ENCODE assay signal across 1 cellular context in the genomic region with DNA sequence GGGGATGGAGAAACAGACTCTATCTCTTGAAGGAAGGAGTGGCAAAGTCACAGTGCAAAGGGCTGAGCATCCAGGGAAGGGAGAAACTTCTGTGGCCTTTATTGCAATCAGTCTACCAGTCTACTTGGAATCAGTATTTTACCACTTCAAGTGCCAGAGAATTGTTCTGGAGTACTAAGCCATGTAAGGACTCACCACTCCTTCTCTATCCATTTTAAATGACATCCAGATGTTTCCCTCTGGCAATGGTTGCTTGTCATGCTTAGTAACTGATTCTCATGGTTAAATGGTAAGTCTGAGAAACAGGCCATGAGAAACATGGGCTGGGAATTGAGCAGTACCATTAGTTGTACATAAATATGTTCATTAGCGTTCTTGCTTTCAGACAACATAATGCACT.
TF ChIP-seq lines count a peak whose summit lies in the region.

No MANE protein-coding gene starts in this region.

TF ChIP-seq in A549, 52 proteins besides CTCF, POLR2A, EP300 and RAD21 (continued from another document):
- TF ChIP-seq, protein P1, sequence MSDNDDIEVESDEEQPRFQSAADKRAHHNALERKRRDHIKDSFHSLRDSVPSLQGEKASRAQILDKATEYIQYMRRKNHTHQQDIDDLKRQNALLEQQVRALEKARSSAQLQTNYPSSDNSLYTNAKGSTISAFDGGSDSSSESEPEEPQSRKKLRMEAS (IDR thresholded peaks at IDR 0.05) = no peak
- TF ChIP-seq FOSL2 (IDR thresholded peaks at IDR 0.05) (no peak), FOSL2 (CRISPR knock-in tag; IDR thresholded peaks at IDR 0.05) (no peak), EHMT2 (IDR thresholded peaks at IDR 0.05; ENCODE audit: low read depth) (no peak), HOXB13 (CRISPR knock-in tag; IDR thresholded peaks at IDR 0.05; ENCODE audit: low read depth) (no peak), JUNB (IDR thresholded peaks at IDR 0.05) (no peak), ZFP36 (IDR thresholded peaks at IDR 0.05; ENCODE audit: borderline replicate concordance, partially characterized antibody) (no peak)
- TF ChIP-seq, protein P2, sequence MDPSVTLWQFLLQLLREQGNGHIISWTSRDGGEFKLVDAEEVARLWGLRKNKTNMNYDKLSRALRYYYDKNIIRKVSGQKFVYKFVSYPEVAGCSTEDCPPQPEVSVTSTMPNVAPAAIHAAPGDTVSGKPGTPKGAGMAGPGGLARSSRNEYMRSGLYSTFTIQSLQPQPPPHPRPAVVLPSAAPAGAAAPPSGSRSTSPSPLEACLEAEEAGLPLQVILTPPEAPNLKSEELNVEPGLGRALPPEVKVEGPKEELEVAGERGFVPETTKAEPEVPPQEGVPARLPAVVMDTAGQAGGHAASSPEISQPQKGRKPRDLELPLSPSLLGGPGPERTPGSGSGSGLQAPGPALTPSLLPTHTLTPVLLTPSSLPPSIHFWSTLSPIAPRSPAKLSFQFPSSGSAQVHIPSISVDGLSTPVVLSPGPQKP (IDR thresholded peaks at IDR 0.05; ENCODE audit: low read depth, low read length) = no peak
TF ChIP-seq in A549: peak in this region for 0.
